ENCODE assay signal across 1 cellular context in genomic region chr15:39926526-39926925, GRCh38.
TF ChIP-seq lines count a peak whose summit lies in the region.

No MANE protein-coding gene starts in this region.

TF ChIP-seq in H1, 55 proteins besides CTCF, POLR2A, EP300 and RAD21:
- TF ChIP-seq CBX8 (IDR thresholded peaks at IDR 0.05; ENCODE audit: borderline replicate concordance, low read depth, low read length): no peak
- TF ChIP-seq CHD7 (IDR thresholded peaks at IDR 0.05; ENCODE audit: insufficient replicate concordance, low read length): no peak
- TF ChIP-seq MAX (IDR thresholded peaks at IDR 0.05): no peak
- no peak for TF ChIP-seq CBX5 (IDR thresholded peaks at IDR 0.05; ENCODE audit: low read depth, low read length)
- TF ChIP-seq KDM4A (IDR thresholded peaks at IDR 0.05; ENCODE audit: low read depth, low read length, severe bottlenecking): no peak
- no peak for TF ChIP-seq PHF8 (conservative IDR thresholded peaks at IDR 0.05; ENCODE audit: low read depth, low read length)
- no peak for TF ChIP-seq FOSL1 (IDR thresholded peaks at IDR 0.05; ENCODE audit: insufficient read depth, low read depth, low read length)
- no peak for TF ChIP-seq CEBPB (IDR thresholded peaks at IDR 0.05; ENCODE audit: low read depth, low read length)
- TF ChIP-seq CHD1 (IDR thresholded peaks at IDR 0.05; ENCODE audit: low read depth, low read length): no peak
- TF ChIP-seq RBBP5 (IDR thresholded peaks at IDR 0.05; ENCODE audit: borderline replicate concordance, low read depth, low read length): no peak
- no peak for TF ChIP-seq HDAC2 (IDR thresholded peaks at IDR 0.05; ENCODE audit: borderline replicate concordance in 1 of 2, low read depth in 2 of 2, low read length in 2 of 2)
- no peak for TF ChIP-seq TBP (IDR thresholded peaks at IDR 0.05; ENCODE audit: low read depth, low read length)
- no peak for TF ChIP-seq YY1 (IDR thresholded peaks at IDR 0.05; ENCODE audit: low read depth, low read length)
